ENCODE assay signal across 25 cellular contexts in genomic region chr18:22048932-22049615, GRCh38.
DNase-seq lines count a peak whose midpoint lies in the region; ATAC-seq, FAIRE-seq and TF ChIP-seq lines count a peak whose summit lies in the region.
"Had no signal": no experiment of that assay in that cellular context is flagged by ENCODE, and none has a peak within 500 bp of the region (broad histone marks: within the 10 kb centered on the region; RNA-seq: fewer than 3 reads in every experiment).

No MANE protein-coding gene starts in this region.

- H2AK5ac ChIP-seq in trophoblast cell (ENCODE audit: low read length): no peak overlapping the region

- peaks cover under 1% of the 10 kb centered on the region for H3K9me3 Mint-ChIP-seq in Caco-2 (ENCODE audit: unreplicated experiment)
- H3K9me3 Mint-ChIP-seq: CD4-positive, alpha-beta T cell had no signal

- H3K4me1 ChIP-seq in Caco-2 (peaks cover 75% of the 10 kb centered on the region), body of pancreas (peaks cover 69% of the 10 kb centered on the region), trophoblast cell (ENCODE audit: control insufficient read depth in 1 of 2, insufficient read depth in 2 of 2, low read length in 2 of 2) (no peaks in the 10 kb centered on the region), smooth muscle cell (ENCODE audit: low read depth) (peaks cover 4% of the 10 kb centered on the region)
- H3K4me1 ChIP-seq: BE2C; BLaER1 treated with 17β-estradiol and CSF1 and Interleukin-3, amounts not matched to agents 10 nM and 100 nM; HAP-1 had no signal

- no peak overlapping the region for H2BK12ac ChIP-seq in trophoblast cell (ENCODE audit: low read length)

- no peaks in the 10 kb centered on the region for H3K27me3 ChIP-seq in Caco-2 (replicated peaks; ENCODE audit: control insufficient read depth, insufficient read depth, low read length)
- H3K27me3 ChIP-seq in body of pancreas: no peaks in the 10 kb centered on the region
- H3K27me3 ChIP-seq in trophoblast cell (ENCODE audit: insufficient read depth, low read length): no peaks in the 10 kb centered on the region
- H3K27me3 ChIP-seq in smooth muscle cell (ENCODE audit: low read depth): no peaks in the 10 kb centered on the region
- H3K27me3 ChIP-seq: BE2C; BLaER1 treated with 17β-estradiol and CSF1 and Interleukin-3, amounts not matched to agents 10 nM and 100 nM had no signal

- peak; percentile 76 to 79 for DNase-seq in Caco-2
- DNase-seq in body of pancreas: no peak
- peak; percentile 13 to 39 for DNase-seq in trophoblast cell
- no peak for DNase-seq in smooth muscle cell (lab: John Stamatoyannopoulos, UW; ENCODE audit: unreplicated experiment)
- DNase-seq in T-helper 2 cell: no peak
- DNase-seq in D341Med (ENCODE audit: low spot score): no peak
- no peak for DNase-seq in frontal cortex (ENCODE audit: low spot score in 2 of 2)
- DNase-seq: 8988T; ACHN; AML-193; BE2C; Calu3; CD4-positive, alpha-beta T cell; CD8-positive, alpha-beta memory T cell; DMS153; DND-41; GOT3; HFFc6 had no signal

- H2BK120ac ChIP-seq in trophoblast cell (ENCODE audit: insufficient read depth, low read length, poor library complexity): no peak overlapping the region

- H3K79me2 ChIP-seq in trophoblast cell (ENCODE audit: control insufficient read depth, insufficient read depth, low read length, poor library complexity) (no peaks in the 10 kb centered on the region), smooth muscle cell (ENCODE audit: low read depth) (no peaks in the 10 kb centered on the region)

- H3K4ac ChIP-seq in trophoblast cell (ENCODE audit: low read depth, low read length): no peak overlapping the region

- POLR2A ChIA-PET in Caco-2 (lab: Charles Lee): interaction anchor here (0.6 to 1.5 kb wide), 5 partner anchors 12 to 68 kb away, joined by 3 to 4 read pairs (median 3); no protein-coding TSS in a partner anchor

- no peak for TF ChIP-seq CTCF in Caco-2 (IDR thresholded peaks at IDR 0.05; ENCODE audit: insufficient read depth in 1 of 2, low read depth in 1 of 2, low read length in 1 of 2, severe bottlenecking in 1 of 2, unreplicated experiment in 1 of 2)
- TF ChIP-seq CTCF in body of pancreas (IDR thresholded peaks at IDR 0.05): no peak
- no peak for TF ChIP-seq CTCF in smooth muscle cell (IDR thresholded peaks at IDR 0.05; ENCODE audit: borderline replicate concordance, insufficient read depth, poor library complexity, severe bottlenecking)

- no peak overlapping the region for H3K4me2 ChIP-seq in trophoblast cell (ENCODE audit: low read length)
- H3K4me2 ChIP-seq in smooth muscle cell: peak overlapping the region; percentile 22
- H3K4me2 ChIP-seq: A549; BLaER1 treated with 17β-estradiol and CSF1 and Interleukin-3, amounts not matched to agents 10 nM and 100 nM had no signal

- TF ChIP-seq POLR2A in body of pancreas (IDR thresholded peaks at IDR 0.05): no peak

- no peak overlapping the region for H3K18ac ChIP-seq in trophoblast cell (ENCODE audit: low read length)

- H3K27ac ChIP-seq in body of pancreas (peak overlapping the region in 3 of 4 donors; percentile 94 to 97 (median 96)), trophoblast cell (ENCODE audit: low read depth, low read length) (no peak overlapping the region), smooth muscle cell (ENCODE audit: low read depth) (no peak overlapping the region)
- H3K27ac ChIP-seq: A549; BLaER1 treated with 17β-estradiol and CSF1 and Interleukin-3, amounts not matched to agents 10 nM and 100 nM had no signal

- intact Hi-C loops in Caco-2 (cut with micrococcal nuclease; ENCODE audit: unreplicated experiment) (no loop called here), body of pancreas (cut with DNase I) (no loop called here)

- H3K27ac Mint-ChIP-seq in Caco-2 (ENCODE audit: unreplicated experiment): peak overlapping the region; percentile 89
- H3K27ac Mint-ChIP-seq: CD14-positive monocyte; CD4-positive, alpha-beta T cell; CD8-positive, alpha-beta memory T cell; HFFc6 had no signal

- no peaks in the 10 kb centered on the region for H3K36me3 ChIP-seq in Caco-2 (ENCODE audit: control insufficient read depth, insufficient read depth, low read length)
- H3K36me3 ChIP-seq in body of pancreas (replicated peaks in 1 of 2; ENCODE audit: insufficient read depth in 1 of 2, low read depth in 2 of 2): no peaks in the 10 kb centered on the region
- H3K36me3 ChIP-seq in trophoblast cell (ENCODE audit: control insufficient read depth in 1 of 2, insufficient read depth in 2 of 2, low read length in 2 of 2): no peaks in the 10 kb centered on the region
- no peaks in the 10 kb centered on the region for H3K36me3 ChIP-seq in smooth muscle cell (ENCODE audit: low read depth)
- H3K36me3 ChIP-seq: BE2C; BLaER1 treated with 17β-estradiol and CSF1 and Interleukin-3, amounts not matched to agents 10 nM and 100 nM; HAP-1 had no signal

- CTCF ChIA-PET in Caco-2 (lab: Charles Lee): interaction anchor here (0.5 to 1.5 kb wide), 6 partner anchors 13 to 67 kb away, joined by 3 to 4 read pairs (median 3); no protein-coding TSS in a partner anchor

- no peaks in the 10 kb centered on the region for H3K27me3 Mint-ChIP-seq in Caco-2 (ENCODE audit: insufficient read depth, unreplicated experiment)

- H3K36me3 Mint-ChIP-seq in Caco-2 (ENCODE audit: insufficient read depth, unreplicated experiment): peaks cover 11% of the 10 kb centered on the region
- H3K36me3 Mint-ChIP-seq: CD14-positive monocyte; CD8-positive, alpha-beta memory T cell had no signal

- no TSS peak for BruUV-seq in Caco-2 (replicated peaks; lab: Mats Ljungman, UMichigan)

- FAIRE-seq in frontal cortex (lab: Jason Lieb, UNC): no peak
- FAIRE-seq: A549, G401.6, GM12892, H54 had no signal

- 56 to 63% methylated on average over 3 of the region's 3 CpGs for WGBS in body of pancreas, 2 donors
- WGBS in trophoblast cell (ENCODE audit: extremely low coverage, insufficient coverage, insufficient read length): no CpG with 5 or more reads among the region's 3 CpGs
- 60% methylated on average over 3 of the region's 3 CpGs for WGBS in smooth muscle cell (ENCODE audit: low lambda C conversion rate)

- H3K9me3 ChIP-seq in Caco-2: no peaks in the 10 kb centered on the region
- H3K9me3 ChIP-seq in body of pancreas: no peaks in the 10 kb centered on the region
- H3K9me3 ChIP-seq in trophoblast cell (ENCODE audit: insufficient read depth, low read depth, low read length): no peaks in the 10 kb centered on the region
- H3K9me3 ChIP-seq in smooth muscle cell (replicated peaks; ENCODE audit: low read depth): no peaks in the 10 kb centered on the region
- H3K9me3 ChIP-seq: A549, BE2C, HAP-1 had no signal

- no peak overlapping the region for H4K91ac ChIP-seq in trophoblast cell (ENCODE audit: low read depth, low read length)

- no peak overlapping the region for H2BK5ac ChIP-seq in trophoblast cell (ENCODE audit: low read depth, low read length, poor library complexity)

- H3K4me3 ChIP-seq in Caco-2 (ENCODE audit: low read depth, low read length): no peak overlapping the region
- H3K4me3 ChIP-seq in body of pancreas: no peak overlapping the region
- H3K4me3 ChIP-seq in trophoblast cell (ENCODE audit: low read depth, low read length): no peak overlapping the region
- no peak overlapping the region for H3K4me3 ChIP-seq in smooth muscle cell
- H3K4me3 ChIP-seq: A549; BLaER1 treated with 17β-estradiol and CSF1 and Interleukin-3, amounts not matched to agents 10 nM and 100 nM; HAP-1 had no signal

- H3K9ac ChIP-seq in trophoblast cell (ENCODE audit: low read length) (no peak overlapping the region), smooth muscle cell (ENCODE audit: low read depth) (no peak overlapping the region)
- H3K9ac ChIP-seq: BLaER1 treated with 17β-estradiol and CSF1 and Interleukin-3, amounts not matched to agents 10 nM and 100 nM had no signal

- no peak for ATAC-seq in body of pancreas
- ATAC-seq: A549 had no signal

- H3K4me3 Mint-ChIP-seq in Caco-2 (ENCODE audit: unreplicated experiment): peak overlapping the region; percentile 32
- H3K4me3 Mint-ChIP-seq: CD14-positive monocyte; CD4-positive, alpha-beta T cell; CD8-positive, alpha-beta memory T cell; HFFc6 had no signal

- H3K23ac ChIP-seq in trophoblast cell (ENCODE audit: low read length): no peak overlapping the region

- no peak overlapping the region for H3K14ac ChIP-seq in trophoblast cell (ENCODE audit: low read length)

- H4K12ac ChIP-seq in trophoblast cell (ENCODE audit: low read depth, low read length): no peak overlapping the region

- no peak overlapping the region for H4K8ac ChIP-seq in trophoblast cell (ENCODE audit: low read depth, low read length)

- no peaks in the 10 kb centered on the region for H3F3A ChIP-seq in smooth muscle cell (ENCODE audit: low read depth)

- peaks cover 65% of the 10 kb centered on the region for H3K4me1 Mint-ChIP-seq in Caco-2 (ENCODE audit: low read depth, unreplicated experiment)
- H3K4me1 Mint-ChIP-seq: CD14-positive monocyte; CD8-positive, alpha-beta memory T cell had no signal

- no peaks in the 10 kb centered on the region for H3K79me1 ChIP-seq in trophoblast cell (ENCODE audit: low read length)

- H4K20me1 ChIP-seq in smooth muscle cell (ENCODE audit: low read depth): no peaks in the 10 kb centered on the region
- H4K20me1 ChIP-seq: BLaER1 treated with 17β-estradiol and CSF1 and Interleukin-3, amounts not matched to agents 10 nM and 100 nM had no signal

- H2AFZ ChIP-seq in trophoblast cell (ENCODE audit: insufficient read depth, low read length, poor library complexity): no peak overlapping the region
- peak overlapping the region; percentile 13 for H2AFZ ChIP-seq in smooth muscle cell (ENCODE audit: low read depth)

Comparison
In these comparisons a context has a peak if more than half of its experiments do, and no peak if none do; other contexts are left out.
1. DNase-seq: peak in Caco-2 (2 of 2) and trophoblast cell (2 of 2); none in body of pancreas (0 of 4), smooth muscle cell (single experiment), T-helper 2 cell (0 of 5), D341Med (single experiment) and frontal cortex (0 of 2).
2. H3K27ac ChIP-seq: peak in body of pancreas (3 of 4); none in trophoblast cell (single experiment) and smooth muscle cell (single experiment).